23 cellular contexts compared by ENCODE assay signal in genomic region chr17:33389506-33390141, GRCh38.
DNase-seq lines count a peak whose midpoint lies in the region; ATAC-seq, FAIRE-seq and TF ChIP-seq lines count a peak whose summit lies in the region.
"Had no signal": no experiment of that assay in that cellular context is flagged by ENCODE, and none has a peak within 500 bp of the region (broad histone marks: within the 10 kb centered on the region; RNA-seq: fewer than 3 reads in every experiment).

No MANE protein-coding gene starts in this region.

- no peaks in the 10 kb centered on the region for H3K27me3 ChIP-seq in astrocyte (ENCODE audit: insufficient read depth, low read length)
- H3K27me3 ChIP-seq: BE2C had no signal

- H3K27ac Mint-ChIP-seq in HFFc6 (no peak overlapping the region), astrocyte (ENCODE audit: unreplicated experiment) (peak overlapping the region; percentile 35)
- H3K27ac Mint-ChIP-seq: activated CD8-positive, alpha-beta T cell treated with anti-CD3 and anti-CD28 coated beads, Interleukin-2, amount 10 ng/mL, durations not matched to agents 7 days and 5 days; stimulated activated effector memory CD8-positive, alpha-beta T cell treated with anti-CD3 and anti-CD28 coated beads, Interleukin-12 subunit alpha, Interleukin-12 subunit beta, amount 100 ng/mL, for 72 hours had no signal

- no peak overlapping the region for H2AFZ ChIP-seq in astrocyte (ENCODE audit: low read depth, low read length)

- no peaks in the 10 kb centered on the region for H3K4me1 ChIP-seq in astrocyte (ENCODE audit: insufficient read depth, low read length)
- H3K4me1 ChIP-seq: HAP-1, heart left ventricle, prostate gland, suprapubic skin had no signal

- H3K27me3 Mint-ChIP-seq in HFFc6 (ENCODE audit: insufficient read depth), result no peaks in the 10 kb centered on the region
- peaks cover 38% of the 10 kb centered on the region for H3K27me3 Mint-ChIP-seq in astrocyte (ENCODE audit: low read depth, unreplicated experiment)

- no peak overlapping the region for H3K9ac ChIP-seq in astrocyte (ENCODE audit: low read length)

- DNase-seq in HFFc6 (peak; percentile 2), astrocyte (ENCODE audit: low read depth) (peak; percentile 39), islet precursor cell (peak; percentile 80), urothelium cell line (ENCODE audit: low spot score) (peak; percentile 22)
- no peak for DNase-seq in activated CD4-positive, CD25-positive, alpha-beta regulatory T cell (lab: John Stamatoyannopoulos, UW)
- DNase-seq: activated CD4-positive, alpha-beta T cell treated with anti-CD3 and anti-CD28 coated beads for 1 hour; activated CD8-positive, alpha-beta T cell treated with anti-CD3 and anti-CD28 coated beads, Interleukin-2, amount 10 ng/mL, durations not matched to agents 7 days and 5 days; activated gamma-delta T cell treated with Interleukin-2 at 50 U/mL for 16 hours; activated T-cell treated with anti-CD3 and anti-CD28 coated beads, Interleukin-2, amount 50 U/mL, for 1 hour; BE2C; Calu3; heart left ventricle; NCI-H1436; NCI-H526 treated with DMSO at 0.1 percent for 48 hours; stimulated activated CD4-positive, alpha-beta T cell treated with anti-CD3 and anti-CD28 coated beads, Interleukin-1b, Interleukin-23, amount 100 ng/mL, for 48 hours had no signal

- H3K4me3 ChIP-seq in astrocyte (ENCODE audit: insufficient read depth, low read depth, low read length), result no peak overlapping the region
- H3K4me3 ChIP-seq: HAP-1, heart left ventricle, prostate gland, suprapubic skin had no signal

- no peak overlapping the region for H3K4me3 Mint-ChIP-seq in HFFc6
- H3K4me3 Mint-ChIP-seq in astrocyte (ENCODE audit: unreplicated experiment), result no peak overlapping the region
- H3K4me3 Mint-ChIP-seq: activated CD8-positive, alpha-beta T cell treated with anti-CD3 and anti-CD28 coated beads, Interleukin-2, amount 10 ng/mL, durations not matched to agents 7 days and 5 days; stimulated activated effector memory CD8-positive, alpha-beta T cell treated with anti-CD3 and anti-CD28 coated beads, Interleukin-12 subunit alpha, Interleukin-12 subunit beta, amount 100 ng/mL, for 72 hours had no signal

- H3K9me3 ChIP-seq in astrocyte (ENCODE audit: insufficient read depth, low read depth, low read length), result no peaks in the 10 kb centered on the region
- H3K9me3 ChIP-seq: BE2C, HAP-1, heart left ventricle, prostate gland, suprapubic skin had no signal

- FAIRE-seq in astrocyte (lab: Jason Lieb, UNC), result no peak
- no peak for FAIRE-seq in urothelium cell line (lab: Jason Lieb, UNC)

- no peak overlapping the region for H3K4me2 ChIP-seq in astrocyte (ENCODE audit: low read length)

- no peaks in the 10 kb centered on the region for H3K36me3 ChIP-seq in astrocyte (ENCODE audit: insufficient read depth, low read length)
- H3K36me3 ChIP-seq: BE2C, HAP-1, heart left ventricle, prostate gland, suprapubic skin had no signal

- ATAC-seq in GM18870 (IDR thresholded peaks at IDR 0.05; ENCODE audit: unreplicated experiment), result no peak
- ATAC-seq in GM18861 (IDR thresholded peaks at IDR 0.05; ENCODE audit: unreplicated experiment), result no peak
- ATAC-seq: activated CD8-positive, alpha-beta T cell treated with anti-CD3 and anti-CD28 coated beads, Interleukin-2, amount 10 ng/mL, durations not matched to agents 7 days and 5 days; heart left ventricle; Right ventricle myocardium inferior; stimulated activated effector memory CD8-positive, alpha-beta T cell treated with anti-CD3 and anti-CD28 coated beads, Interleukin-12 subunit alpha, Interleukin-12 subunit beta, amount 100 ng/mL, for 72 hours had no signal

- H3K27ac ChIP-seq in astrocyte (ENCODE audit: low read depth, low read length), result no peak overlapping the region
- H3K27ac ChIP-seq: heart left ventricle, HL-60, prostate gland, suprapubic skin had no signal

- H3K79me2 ChIP-seq in astrocyte (ENCODE audit: insufficient read depth, low read length), result no peaks in the 10 kb centered on the region

- no peaks in the 10 kb centered on the region for H4K20me1 ChIP-seq in astrocyte (ENCODE audit: insufficient read depth, low read length)

- H3K36me3 Mint-ChIP-seq in HFFc6 (ENCODE audit: low read depth) (no peaks in the 10 kb centered on the region), astrocyte (ENCODE audit: low read depth, unreplicated experiment) (no peaks in the 10 kb centered on the region)
- H3K36me3 Mint-ChIP-seq: stimulated activated effector memory CD8-positive, alpha-beta T cell treated with anti-CD3 and anti-CD28 coated beads, Interleukin-12 subunit alpha, Interleukin-12 subunit beta, amount 100 ng/mL, for 72 hours had no signal

- no peak for TF ChIP-seq CTCF in HFFc6 (IDR thresholded peaks at IDR 0.05)
- no peak for TF ChIP-seq CTCF in astrocyte (IDR thresholded peaks at IDR 0.05; ENCODE audit: insufficient read depth, low read depth, low read length)

- peaks cover 74% of the 10 kb centered on the region for H3K9me3 Mint-ChIP-seq in HFFc6
- H3K9me3 Mint-ChIP-seq in astrocyte (ENCODE audit: unreplicated experiment), result no peaks in the 10 kb centered on the region
- H3K9me3 Mint-ChIP-seq: stimulated activated effector memory CD8-positive, alpha-beta T cell treated with anti-CD3 and anti-CD28 coated beads, Interleukin-12 subunit alpha, Interleukin-12 subunit beta, amount 100 ng/mL, for 72 hours had no signal

- H3K4me1 Mint-ChIP-seq in HFFc6 (ENCODE audit: low read depth) (no peaks in the 10 kb centered on the region), astrocyte (ENCODE audit: low read depth, unreplicated experiment) (peaks cover 11% of the 10 kb centered on the region)
- H3K4me1 Mint-ChIP-seq: stimulated activated effector memory CD8-positive, alpha-beta T cell treated with anti-CD3 and anti-CD28 coated beads, Interleukin-12 subunit alpha, Interleukin-12 subunit beta, amount 100 ng/mL, for 72 hours had no signal

Comparison
In these comparisons a context has a peak if more than half of its experiments do, and no peak if none do; other contexts are left out.
1. DNase-seq: peak in HFFc6 (single experiment), astrocyte (single experiment), islet precursor cell (single experiment) and urothelium cell line (single experiment); none in activated CD4-positive, CD25-positive, alpha-beta regulatory T cell (0 of 4).